In genomic region chr11:8686325-8686724, GRCh38 we compare ENCODE assay signal across 15 cellular contexts. TPM values are rescaled to one million over a fixed set of nuclear protein-coding genes. Genes with fewer than 3 reads are reported as not detected.
DNase-seq lines count a peak whose midpoint lies in the region; ATAC-seq and TF ChIP-seq lines count a peak whose summit lies in the region.
"Had no signal": no experiment of that assay in that cellular context is flagged by ENCODE, and none has a peak within 500 bp of the region (broad histone marks: within the 10 kb centered on the region; RNA-seq: fewer than 3 reads in every experiment).

No MANE protein-coding gene starts in this region.

- peaks cover 52% of the 10 kb centered on the region for H3K4me1 ChIP-seq in Panc1 (ENCODE audit: control insufficient read depth, insufficient read depth, low read length)
- peaks cover 25 to 80% (median 65%) of the 10 kb centered on the region in 6 donors for H3K4me1 ChIP-seq in spleen

- peak overlapping the region; percentile 64 for H3K4me3 Mint-ChIP-seq in activated naive CD4-positive, alpha-beta T cell treated with anti-CD3 and anti-CD28 coated beads, Interleukin-2, amount 50 U/mL, for 24 hours
- no peak overlapping the region for H3K4me3 Mint-ChIP-seq in activated naive CD4-positive, alpha-beta T cell treated with anti-CD3 and anti-CD28 coated beads, Interleukin-2, amount 10 ng/mL, durations not matched to agents 7 days and 5 days

- CTCF ChIA-PET in activated naive CD4-positive, alpha-beta T cell treated with anti-CD3 and anti-CD28 coated beads, Interleukin-2, amount 10 ng/mL, durations not matched to agents 7 days and 5 days (lab: Charles Lee): no interaction called here
- CTCF ChIA-PET in Panc1 (lab: Charles Lee): no interaction called here

- H3K36me3 ChIP-seq in Panc1 (ENCODE audit: control insufficient read depth, insufficient read depth, low read length) (peaks cover 29% of the 10 kb centered on the region), spleen (peaks cover 0 to 54% (median 35%) of the 10 kb centered on the region in 6 donors)

- TF ChIP-seq CTCF in Panc1 (IDR thresholded peaks at IDR 0.05): no peak
- TF ChIP-seq CTCF in spleen (IDR thresholded peaks at IDR 0.05 in 8 of 11, conservative IDR thresholded peaks at IDR 0.05 in 3 of 11): no peak

- H3K4me3 ChIP-seq in Panc1 (ENCODE audit: low read depth in 2 of 2, low read length in 2 of 2) (peak overlapping the region in 1 of 2 experiments; percentile 68; a peak in 1 of 4 replicates), spleen (no peak overlapping the region)
- H3K4me3 ChIP-seq: suprapubic skin had no signal

- H3K27me3 ChIP-seq in Panc1 (ENCODE audit: control insufficient read depth, insufficient read depth, low read length): no peaks in the 10 kb centered on the region
- no peaks in the 10 kb centered on the region for H3K27me3 ChIP-seq in spleen (replicated peaks in 1 of 7)
- H3K27me3 ChIP-seq: suprapubic skin had no signal

- no TSS peak for BruUV-seq in Panc1 (replicated peaks; lab: Mats Ljungman, UMichigan)

- no peaks in the 10 kb centered on the region for H3K9me3 Mint-ChIP-seq in activated naive CD4-positive, alpha-beta T cell treated with anti-CD3 and anti-CD28 coated beads, Interleukin-2, amount 50 U/mL, for 24 hours
- H3K9me3 Mint-ChIP-seq in activated naive CD4-positive, alpha-beta T cell treated with anti-CD3 and anti-CD28 coated beads, Interleukin-2, amount 10 ng/mL, durations not matched to agents 7 days and 5 days: no peaks in the 10 kb centered on the region

- no peak for DNase-seq in activated naive CD4-positive, alpha-beta T cell treated with anti-CD3 and anti-CD28 coated beads, Interleukin-2, amount 10 ng/mL, durations not matched to agents 7 days and 5 days
- DNase-seq in Panc1 (ENCODE audit: low read depth, low spot score) (no peak), epithelial cell of prostate (ENCODE audit: low read depth, low spot score) (no peak), spleen (no peak), cerebellum (ENCODE audit: low spot score) (no peak), G401 (ENCODE audit: low spot score) (no peak)
- DNase-seq: activated effector memory CD4-positive, alpha-beta T cell treated with Interleukin-2 at 50 U/mL for 16 hours; effector CD8-positive, alpha-beta T cell; foreskin fibroblast; NCI-H1092; NCI-H2171 treated with DMSO at 0.1 percent for 48 hours had no signal

- peaks cover 51% of the 10 kb centered on the region for H3K4me1 Mint-ChIP-seq in activated naive CD4-positive, alpha-beta T cell treated with anti-CD3 and anti-CD28 coated beads, Interleukin-2, amount 50 U/mL, for 24 hours
- peaks cover 71% of the 10 kb centered on the region for H3K4me1 Mint-ChIP-seq in activated naive CD4-positive, alpha-beta T cell treated with anti-CD3 and anti-CD28 coated beads, Interleukin-2, amount 10 ng/mL, durations not matched to agents 7 days and 5 days

- no peak for ATAC-seq in Panc1
- no peak for ATAC-seq in HG03460 (IDR thresholded peaks at IDR 0.05; ENCODE audit: unreplicated experiment)
- ATAC-seq: activated CD4-positive, CD25-positive, alpha-beta regulatory T cell treated with anti-CD3 and anti-CD28 coated beads, Interleukin-2, amount 50 U/mL, for 24 hours had no signal

- H3K27ac ChIP-seq in Panc1 (ENCODE audit: low read length): peak overlapping the region; percentile 100
- peak overlapping the region; percentile 96 for H3K27ac ChIP-seq in epithelial cell of prostate
- no peak overlapping the region for H3K27ac ChIP-seq in spleen
- H3K27ac ChIP-seq: suprapubic skin had no signal

- intact Hi-C loops in Panc1 (cut with micrococcal nuclease; ENCODE audit: unreplicated experiment): loop anchor here (5.0 kb wide), 3 partner anchors 126 to 271 kb away; a partner anchor contains a TSS
- intact Hi-C loops in spleen (cut with DNase I; ENCODE audit: low total_unique reads): loop anchor here (5.0 to 10.0 kb wide), 3 partner anchors 128 to 776 kb away; partner anchors contain the start of genes TMEM9B and ZNF143

- in situ Hi-C loops in Panc1 (cut with HindIII; ENCODE audit: low pct_unique_long_range_greater_than_20kb, low sequenced_read_pairs): no loop called here
- in situ Hi-C loops in G401 (cut with HindIII; ENCODE audit: low sequenced_read_pairs): no loop called here

- no peaks in the 10 kb centered on the region for H3K27me3 Mint-ChIP-seq in activated naive CD4-positive, alpha-beta T cell treated with anti-CD3 and anti-CD28 coated beads, Interleukin-2, amount 50 U/mL, for 24 hours
- H3K27me3 Mint-ChIP-seq in activated naive CD4-positive, alpha-beta T cell treated with anti-CD3 and anti-CD28 coated beads, Interleukin-2, amount 10 ng/mL, durations not matched to agents 7 days and 5 days: no peaks in the 10 kb centered on the region

- 85 to 93% (median 90%) methylated on average over 7 of the region's 7 CpGs for WGBS in spleen, 5 donors

- H3K36me3 Mint-ChIP-seq in activated naive CD4-positive, alpha-beta T cell treated with anti-CD3 and anti-CD28 coated beads, Interleukin-2, amount 50 U/mL, for 24 hours: peaks cover 39% of the 10 kb centered on the region
- peaks cover 53% of the 10 kb centered on the region for H3K36me3 Mint-ChIP-seq in activated naive CD4-positive, alpha-beta T cell treated with anti-CD3 and anti-CD28 coated beads, Interleukin-2, amount 10 ng/mL, durations not matched to agents 7 days and 5 days

- peak overlapping the region; percentile 65 for H3K27ac Mint-ChIP-seq in activated naive CD4-positive, alpha-beta T cell treated with anti-CD3 and anti-CD28 coated beads, Interleukin-2, amount 50 U/mL, for 24 hours
- no peak overlapping the region for H3K27ac Mint-ChIP-seq in activated naive CD4-positive, alpha-beta T cell treated with anti-CD3 and anti-CD28 coated beads, Interleukin-2, amount 10 ng/mL, durations not matched to agents 7 days and 5 days

- TF ChIP-seq POLR2A in spleen (IDR thresholded peaks at IDR 0.05): no peak

- H3K9me3 ChIP-seq in Panc1 (ENCODE audit: control insufficient read depth, insufficient read depth, low read depth, low read length): no peaks in the 10 kb centered on the region
- no peaks in the 10 kb centered on the region for H3K9me3 ChIP-seq in spleen
- H3K9me3 ChIP-seq: suprapubic skin had no signal

- POLR2A ChIA-PET in Panc1 (lab: Charles Lee): no interaction called here

RNA-seq across cellular contexts. Expression of gene RPL27A, which starts 3.7 kb away (rescaled TPM):
- 1,115 TPM for total RNA-seq in Panc1 (2021; ENCODE audit: unreplicated experiment)
- 3,180 TPM for polyA plus RNA-seq in Panc1 (2012; ENCODE audit: insufficient read length)
- 1,000 to 10,000 TPM in 4 of 7 donors, 100 to 1,000 TPM in 3; 845 to 1,581 (median 1,127) TPM for total RNA-seq in spleen
- polyA plus RNA-seq in spleen: 1,000 to 10,000 TPM; 6,984 to 8,152 (median 7,296) TPM
- 430 TPM for total RNA-seq in cerebellum
- 1,481 and 2,040 TPM in 2 replicates for total RNA-seq in G401 (2014; rRNA removed; shearing (Covaris generic))

RNA-seq across cellular contexts. Expression of gene TRIM66, which starts 3.9 kb away (rescaled TPM):
- total RNA-seq in Panc1 (2021; ENCODE audit: unreplicated experiment): 30.4 TPM
- polyA plus RNA-seq in Panc1 (2012; ENCODE audit: insufficient read length): 17.9 TPM
- total RNA-seq in spleen: 10 to 100 TPM in 5 of 7 donors, 1 to 10 TPM in 2; 5.3 to 22.8 (median 12.6) TPM
- polyA plus RNA-seq in spleen: 1 to 10 TPM in 2 of 3 donors, under 1 TPM in 1; 0.86 to 4.3 (median 2.3) TPM
- 4.9 TPM for total RNA-seq in cerebellum
- 0.49 and 2.4 TPM in 2 replicates for total RNA-seq in G401 (2014; rRNA removed; shearing (Covaris generic))

Comparison
In these comparisons a context has a peak if more than half of its experiments do, and no peak if none do; other contexts are left out.
1. H3K27ac ChIP-seq: peak in Panc1 (single experiment) and epithelial cell of prostate (single experiment); none in spleen (0 of 8).